In the genomic region with DNA sequence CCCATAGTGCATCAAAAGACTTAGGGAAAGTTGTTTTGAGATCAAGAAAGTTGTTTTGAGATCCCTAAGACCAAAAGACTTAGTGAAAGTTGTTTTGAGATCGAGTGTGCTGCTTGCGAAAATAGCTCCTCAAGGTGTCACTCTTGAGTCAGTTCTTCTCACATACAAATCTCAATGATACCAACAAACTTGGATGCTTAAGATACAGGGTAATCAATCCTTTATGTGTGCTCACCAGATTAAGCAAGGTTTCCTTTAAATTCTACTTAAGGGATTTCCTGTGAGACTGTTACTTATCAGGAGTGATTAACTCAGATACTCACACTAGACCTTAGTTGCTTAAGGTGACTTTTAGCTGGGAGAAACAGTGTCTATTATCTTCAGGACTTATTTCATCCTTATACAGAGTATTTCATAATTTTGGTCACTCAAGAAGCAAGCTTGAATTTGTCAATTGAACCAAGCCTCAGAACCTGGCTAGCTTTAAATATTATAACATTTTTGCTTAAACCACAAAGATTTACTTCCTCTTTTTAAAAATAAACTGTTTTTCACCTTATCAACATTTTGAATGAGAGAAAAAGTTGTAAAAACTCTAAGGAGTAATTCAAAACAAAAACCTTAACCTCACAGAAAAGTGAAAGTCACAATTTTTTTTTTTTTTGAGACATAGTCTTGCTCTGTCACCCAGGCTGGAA, we compare ENCODE assay signal across 8 cellular contexts. TPM values are rescaled to one million over a fixed set of nuclear protein-coding genes. Genes with fewer than 3 reads are reported as not detected.
DNase-seq lines count a peak whose midpoint lies in the region; ATAC-seq and TF ChIP-seq lines count a peak whose summit lies in the region.

No MANE protein-coding gene starts in this region.

- H3K4me3 Mint-ChIP-seq in Calu3 (ENCODE audit: low read depth, unreplicated experiment) = no peak overlapping the region

- H3K79me2 ChIP-seq in Karpas-422 (ENCODE audit: low read length) = no peaks in the 10 kb centered on the region

- TF ChIP-seq POLR2A in vagina (IDR thresholded peaks at IDR 0.05) = no peak

- H3K27ac ChIP-seq in Karpas-422 (ENCODE audit: low read length) (peak overlapping the region; percentile 95), RWPE1 (no peak overlapping the region), vagina (no peak overlapping the region)

- POLR2A ChIA-PET in RWPE1 (lab: Yijun Ruan, JAX; ENCODE audit: low non-redundant PET) = no interaction called here

- no peaks in the 10 kb centered on the region for H3K9me3 Mint-ChIP-seq in Calu3 (ENCODE audit: low read depth, unreplicated experiment)

- H4K20me1 ChIP-seq in Karpas-422 (ENCODE audit: insufficient read depth, low read depth, low read length) = no peaks in the 10 kb centered on the region

- H3K27ac Mint-ChIP-seq in Calu3 (ENCODE audit: unreplicated experiment) = no peak overlapping the region

- H3K4me2 ChIP-seq in Karpas-422 (ENCODE audit: low read depth, low read length, poor library complexity, severe bottlenecking) = peak overlapping the region; percentile 76

- H3K4me1 ChIP-seq in Karpas-422 (ENCODE audit: low read length) = peaks cover 49% of the 10 kb centered on the region
- H3K4me1 ChIP-seq in vagina = no peaks in the 10 kb centered on the region

- H3K9me3 ChIP-seq in Karpas-422 (ENCODE audit: low read length) (no peaks in the 10 kb centered on the region), vagina (no peaks in the 10 kb centered on the region)

- peak overlapping the region; percentile 90 for H2AFZ ChIP-seq in Karpas-422 (ENCODE audit: low read length)

- TF ChIP-seq CTCF in Calu3 (IDR thresholded peaks at IDR 0.05; ENCODE audit: unreplicated experiment) (peak; percentile 52), RWPE1 (conservative IDR thresholded peaks at IDR 0.05; ENCODE audit: low read depth) (peak; percentile 81), choroid plexus epithelial cell (conservative IDR thresholded peaks at IDR 0.05; ENCODE audit: low read depth, low read length) (peak; percentile 80), vagina (IDR thresholded peaks at IDR 0.05) (peak; percentile 12 to 59 (median 37))

- H3K27me3 Mint-ChIP-seq in Calu3 (ENCODE audit: unreplicated experiment) = peaks cover 4% of the 10 kb centered on the region

- peak; percentile 54 for ATAC-seq in GM18907 (IDR thresholded peaks at IDR 0.05; ENCODE audit: unreplicated experiment)

- intact Hi-C loops in Calu3 (cut with micrococcal nuclease; ENCODE audit: unreplicated experiment) (loop anchor here (2.0 kb wide), 1 partner anchor 186 kb away; no protein-coding TSS in a partner anchor), vagina (cut with DNase I) (no loop called here)

- H3K4me1 Mint-ChIP-seq in Calu3 (ENCODE audit: low read depth, unreplicated experiment) = no peaks in the 10 kb centered on the region

- BruUV-seq in Calu3 (replicated peaks; lab: Mats Ljungman, UMichigan) = no TSS peak

- H3K4me3 ChIP-seq in Karpas-422 (ENCODE audit: low read length) = peak overlapping the region; percentile 59
- H3K4me3 ChIP-seq in choroid plexus epithelial cell (ENCODE audit: low read depth, low read length) = no peak overlapping the region
- no peak overlapping the region for H3K4me3 ChIP-seq in vagina

- H3K36me3 ChIP-seq in Karpas-422 (ENCODE audit: insufficient read depth, low read length) = no peaks in the 10 kb centered on the region
- no peaks in the 10 kb centered on the region for H3K36me3 ChIP-seq in vagina

- CTCF ChIA-PET in Calu3 (lab: Charles Lee) = interaction anchor here (0.7 to 2.2 kb wide), 13 partner anchors 9 to 252 kb away, joined by 3 to 23 read pairs (median 5); partner anchors contain the start of gene SMAP2
- CTCF ChIA-PET in RWPE1 (lab: Yijun Ruan, JAX) = interaction anchor here (0.6 to 4.9 kb wide), 17 partner anchors 9 to 681 kb away, joined by 3 to 55 read pairs (median 4); partner anchors contain the start of gene CAP1

- H3K9ac ChIP-seq in Karpas-422 (ENCODE audit: low read length) = peak overlapping the region; percentile 66

- DNase-seq in Calu3 (no peak), Karpas-422 (peak; percentile 87), RWPE1 (ENCODE audit: low spot score) (peak; percentile 16), choroid plexus epithelial cell (ENCODE audit: low read depth) (peak; percentile 85), medulla oblongata (ENCODE audit: extremely low spot score) (peak; percentile 77), vagina (ENCODE audit: extremely low spot score in 2 of 2) (no peak), ecto neural progenitor cell (ENCODE audit: low spot score) (no peak)

- no peaks in the 10 kb centered on the region for H3K36me3 Mint-ChIP-seq in Calu3 (ENCODE audit: insufficient read depth, unreplicated experiment)

- H3K27me3 ChIP-seq in Karpas-422 (ENCODE audit: low read length) = no peaks in the 10 kb centered on the region
- no peaks in the 10 kb centered on the region for H3K27me3 ChIP-seq in vagina

- no peaks in the 10 kb centered on the region for H3K9me2 ChIP-seq in Karpas-422 (replicated peaks; ENCODE audit: insufficient read depth, low read length)

RNA-seq across cellular contexts. Expression of gene RLF, which starts 8.0 kb away (rescaled TPM):
- total RNA-seq in Calu3 (2022) = 11.7 and 12.9 TPM in 2 replicates
- total RNA-seq in Karpas-422 (2014; rRNA removed; shearing (Covaris generic); ENCODE audit: low replicate concordance) = 23.7 and 33.5 TPM in 2 replicates
- 16.9 TPM for total RNA-seq in vagina

RNA-seq across cellular contexts. Expression of gene PPT1, which starts 56.2 kb away (rescaled TPM):
- total RNA-seq in Calu3 (2022) (57.8 and 70.2 TPM in 2 replicates), vagina (58.7 TPM)
- total RNA-seq in Karpas-422 (2014; rRNA removed; shearing (Covaris generic); ENCODE audit: low replicate concordance) = 49.5 and 77.4 TPM in 2 replicates

Comparison
In these comparisons a context has a peak if more than half of its experiments do, and no peak if none do; other contexts are left out.
1. DNase-seq: peak in Karpas-422 (single experiment), RWPE1 (single experiment), choroid plexus epithelial cell (single experiment) and medulla oblongata (single experiment); none in Calu3 (single experiment), vagina (0 of 2) and ecto neural progenitor cell (single experiment).
2. Peak in every context shown above with its lines, with median percentiles within 50 percentile points of each other: CTCF ChIP-seq.